ENCODE assay signal across 8 cellular contexts in genomic region chr9:113222482-113222841, GRCh38. TPM values are rescaled to one million over a fixed set of nuclear protein-coding genes. Genes with fewer than 3 reads are reported as not detected.
DNase-seq lines count a peak whose midpoint lies in the region; ATAC-seq, FAIRE-seq and TF ChIP-seq lines count a peak whose summit lies in the region.

No MANE protein-coding gene starts in this region.

- H3K4me1 Mint-ChIP-seq in Caco-2 (ENCODE audit: low read depth, unreplicated experiment) (peaks cover 23% of the 10 kb centered on the region), naive B cell (peaks cover 27 to 45% (median 41%) of the 10 kb centered on the region in 3 donors)

- H3K4me3 ChIP-seq in Caco-2 (ENCODE audit: low read depth, low read length) (peak overlapping the region; percentile 63), MG63 (peak overlapping the region; percentile 81), bronchial epithelial cell (ENCODE audit: low read depth, low read length) (peak overlapping the region; percentile 78)

- peak overlapping the region; percentile 93 for H3K27ac Mint-ChIP-seq in Caco-2 (ENCODE audit: unreplicated experiment)
- peak overlapping the region in 3 of 6 donors; percentile 20 to 98 (median 94) for H3K27ac Mint-ChIP-seq in naive B cell

- ATAC-seq in naive B cell (ENCODE audit: low read depth in 2 of 2) = no peak

- intact Hi-C loops in Caco-2 (cut with micrococcal nuclease; ENCODE audit: unreplicated experiment) = loop anchor here (5.0 to 10.0 kb wide), 2 partner anchors 190 to 888 kb away; partner anchors contain the start of genes C9orf43, POLE3 and PTBP3

- DNase-seq in Caco-2 (peak in 1 of 2 experiments; percentile 40), MG63 (no peak), bronchial epithelial cell (ENCODE audit: low read depth) (peak; percentile 12), naive B cell (no peak), RCC 7860 (ENCODE audit: low spot score) (no peak), cortex of kidney (lab: John Stamatoyannopoulos, UW) (no peak), NCI-H2029 (lab: John Stamatoyannopoulos, UW) (no peak), NCI-H2171 (lab: John Stamatoyannopoulos, UW) (no peak)

- H3K27me3 Mint-ChIP-seq in Caco-2 (ENCODE audit: insufficient read depth, unreplicated experiment) = no peaks in the 10 kb centered on the region
- H3K27me3 Mint-ChIP-seq in naive B cell = no peaks in the 10 kb centered on the region

- H3K27me3 ChIP-seq in Caco-2 (replicated peaks; ENCODE audit: control insufficient read depth, insufficient read depth, low read length) = no peaks in the 10 kb centered on the region
- H3K27me3 ChIP-seq in MG63 = no peaks in the 10 kb centered on the region
- H3K27me3 ChIP-seq in bronchial epithelial cell (ENCODE audit: control insufficient read depth, insufficient read depth, low read length) = no peaks in the 10 kb centered on the region

- peaks cover 15% of the 10 kb centered on the region for H3K4me1 ChIP-seq in Caco-2

- FAIRE-seq in bronchial epithelial cell (lab: Jason Lieb, UNC) (no peak), RCC 7860 (lab: Jason Lieb, UNC) (no peak)

- H3K4me3 Mint-ChIP-seq in Caco-2 (ENCODE audit: unreplicated experiment) = peak overlapping the region; percentile 97
- H3K4me3 Mint-ChIP-seq in naive B cell = peak overlapping the region; percentile 92 to 100 (median 97)

- H3K36me3 Mint-ChIP-seq in Caco-2 (ENCODE audit: insufficient read depth, unreplicated experiment) (peaks cover 35% of the 10 kb centered on the region), naive B cell (no peaks in the 10 kb centered on the region)

- TF ChIP-seq CTCF in Caco-2 (IDR thresholded peaks at IDR 0.05; ENCODE audit: insufficient read depth in 1 of 2, low read depth in 1 of 2, low read length in 1 of 2, severe bottlenecking in 1 of 2, unreplicated experiment in 1 of 2) (no peak), bronchial epithelial cell (IDR thresholded peaks at IDR 0.05; ENCODE audit: insufficient read depth, low read length, severe bottlenecking) (no peak)

- CTCF ChIA-PET in Caco-2 (lab: Charles Lee) = interaction anchor here (2.7 kb wide), 1 partner anchor 71 kb away, joined by 13 read pairs; the partner anchor contains the start of gene SLC31A2

- no TSS peak for BruUV-seq in Caco-2 (replicated peaks; lab: Mats Ljungman, UMichigan)

- H3K9me3 ChIP-seq in Caco-2 = no peaks in the 10 kb centered on the region
- no peaks in the 10 kb centered on the region for H3K9me3 ChIP-seq in MG63

- H3K36me3 ChIP-seq in Caco-2 (ENCODE audit: control insufficient read depth, insufficient read depth, low read length) (no peaks in the 10 kb centered on the region; the same call in 1 of the 2 replicates), MG63 (peaks cover 23% of the 10 kb centered on the region), bronchial epithelial cell (ENCODE audit: control insufficient read depth, insufficient read depth, low read length) (no peaks in the 10 kb centered on the region)

- POLR2A ChIA-PET in Caco-2 (lab: Charles Lee) = interaction anchor here (1.6 to 3.2 kb wide), 3 partner anchors 26 to 71 kb away, joined by 6 to 16 read pairs (median 9); partner anchors contain the start of genes CDC26, PRPF4 and SLC31A2

- H3K9me3 Mint-ChIP-seq in Caco-2 (ENCODE audit: unreplicated experiment) = no peaks in the 10 kb centered on the region
- H3K9me3 Mint-ChIP-seq in naive B cell = no peaks in the 10 kb centered on the region

RNA-seq across cellular contexts. Expression of gene SLC31A1, which starts 1.1 kb away (rescaled TPM):
- 57.8 and 64.9 TPM in 2 replicates for total RNA-seq in Caco-2 (2022)
- 13.9 and 14.7 TPM in 2 replicates for total RNA-seq in MG63 (2014; rRNA removed; shearing (Covaris generic); ENCODE audit: low replicate concordance)
- 29.7 and 50.1 TPM in 2 replicates for total RNA-seq in bronchial epithelial cell
- 1 to 10 TPM in 5 of 6 donors, not detected in 1; 1.5 to 2.7 (median 2.0) TPM for polyA plus RNA-seq in naive B cell (ENCODE audit: low read depth in 6 of 6)

RNA-seq across cellular contexts. Expression of gene FKBP15, which starts 1.4 kb away (rescaled TPM):
- total RNA-seq in Caco-2 (2022) (20.1 TPM in 2 replicates), bronchial epithelial cell (11.1 and 12.9 TPM in 2 replicates)
- total RNA-seq in MG63 (2014; rRNA removed; shearing (Covaris generic); ENCODE audit: low replicate concordance) = 7.9 and 14.2 TPM in 2 replicates
- polyA plus RNA-seq in naive B cell (ENCODE audit: low read depth in 6 of 6) = 10 to 100 TPM in 4 of 6 donors, 1 to 10 TPM in 2; 1.9 to 19.7 (median 11.1) TPM

RNA-seq across cellular contexts. Expression of gene CDC26, which starts 52.9 kb away (rescaled TPM):
- total RNA-seq in Caco-2 (2022) (27.3 and 29.3 TPM in 2 replicates), bronchial epithelial cell (24.7 and 30.6 TPM in 2 replicates)
- 38.9 and 67.6 TPM in 2 replicates for total RNA-seq in MG63 (2014; rRNA removed; shearing (Covaris generic); ENCODE audit: low replicate concordance)
- polyA plus RNA-seq in naive B cell (ENCODE audit: low read depth in 6 of 6) = 100 to 1,000 TPM in 5 of 6 donors, 10 to 100 TPM in 1; 99.0 to 184 (median 138) TPM

RNA-seq across cellular contexts. Expression of gene PRPF4, which starts 53.0 kb away (rescaled TPM):
- total RNA-seq in Caco-2 (2022) (37.5 and 38.6 TPM in 2 replicates), bronchial epithelial cell (34.7 and 45.3 TPM in 2 replicates)
- total RNA-seq in MG63 (2014; rRNA removed; shearing (Covaris generic); ENCODE audit: low replicate concordance) = 42.0 and 58.9 TPM in 2 replicates
- 10 to 100 TPM in 5 of 6 donors, 1 to 10 TPM in 1; 8.2 to 28.2 (median 22.4) TPM for polyA plus RNA-seq in naive B cell (ENCODE audit: low read depth in 6 of 6)
